In the genomic region with DNA sequence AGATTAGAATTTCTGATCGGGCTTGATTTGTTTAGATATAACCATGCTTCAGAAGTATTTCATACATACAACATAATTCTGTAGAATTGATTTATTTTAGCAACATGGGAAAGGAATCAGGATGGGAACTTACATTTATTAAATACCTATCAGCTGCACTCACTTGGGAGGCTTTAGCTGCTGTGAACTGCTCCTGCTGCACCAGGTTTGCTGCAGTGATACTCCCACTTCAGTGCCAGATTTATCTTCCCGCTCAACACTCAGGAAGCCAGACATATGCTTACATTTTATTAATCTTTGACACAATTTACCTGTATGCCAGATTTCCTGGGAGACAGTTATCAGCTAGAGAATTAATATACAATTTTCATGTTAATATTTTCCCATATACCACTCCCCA, we compare ENCODE assay signal across 33 cellular contexts.
"Had no signal": no experiment of that assay in that cellular context is flagged by ENCODE, and none has a peak within 500 bp of the region (broad histone marks: within the 10 kb centered on the region; RNA-seq: fewer than 3 reads in every experiment).

No MANE protein-coding gene starts in this region.

- H3K27ac Mint-ChIP-seq: activated naive CD4-positive, alpha-beta T cell treated with anti-CD3 and anti-CD28 coated beads for 36 hours; activated naive CD4-positive, alpha-beta T cell treated with anti-CD3 and anti-CD28 coated beads, Interleukin-2, amount 10 ng/mL, durations not matched to agents 7 days and 5 days; activated naive CD4-positive, alpha-beta T cell treated with anti-CD3 and anti-CD28 coated beads, Interleukin-2, amount 50 U/mL, for 24 hours; activated naive CD4-positive, alpha-beta T cell treated with anti-CD3 and anti-CD28 coated beads, Interleukin-2, amount 50 U/mL, for 72 hours; activated naive CD8-positive, alpha-beta T cell; activated naive CD8-positive, alpha-beta T cell treated with anti-CD3 and anti-CD28 coated beads for 36 hours; activated naive CD8-positive, alpha-beta T cell treated with anti-CD3 and anti-CD28 coated beads, Interleukin-2, amount 10 ng/mL, durations not matched to agents 7 days and 5 days; activated naive CD8-positive, alpha-beta T cell treated with anti-CD3 and anti-CD28 coated beads, Interleukin-2, amount 50 U/mL, for 24 hours; activated T-cell treated with anti-CD3 and anti-CD28 coated beads, Interleukin-2, amount 50 U/mL, for 24 hours; activated T-cell treated with anti-CD3 and anti-CD28 coated beads, Interleukin-2, amount 50 U/mL, for 72 hours; activated T-helper 1 cell treated with anti-CD3 and anti-CD28 coated beads, Interleukin-12 subunit alpha, Interleukin-12 subunit beta, Interleukin-2, Interleukin-4 antibody, amounts not matched to agents 30 ng/mL and 10 ng/mL and 1 ng/mL, durations not matched to agents 14 hours and 24 hours and 36 hours; activated T-helper 17 cell treated with anti-CD3 and anti-CD28 coated beads, Interleukin-2, amount 50 U/mL, for 72 hours; activated T-helper 2 cell treated with anti-CD3 and anti-CD28 coated beads, Interferon-gamma antibody, Interleukin-2, Interleukin-4, amounts not matched to agents 10 μg/mL and 5 μg/mL and 100 μg/mL, durations not matched to agents 14 hours and 24 hours and 36 hours; brain had no signal

- DNase-seq: activated effector memory CD4-positive, alpha-beta T cell treated with anti-CD3 and anti-CD28 coated beads, Interleukin-2, amount 50 U/mL, for 16 hours; activated effector memory CD4-positive, alpha-beta T cell treated with Interleukin-2 at 50 U/mL for 16 hours; activated gamma-delta T cell; activated gamma-delta T cell treated with Interleukin-2 at 50 U/mL for 16 hours; activated naive CD4-positive, alpha-beta T cell; activated naive CD4-positive, alpha-beta T cell treated with anti-CD3 and anti-CD28 coated beads for 36 hours; activated naive CD4-positive, alpha-beta T cell treated with anti-CD3 and anti-CD28 coated beads, Interleukin-2, amount 10 ng/mL, durations not matched to agents 7 days and 5 days; activated naive CD4-positive, alpha-beta T cell treated with anti-CD3 and anti-CD28 coated beads, Interleukin-2, amount 50 U/mL, for 16 hours; activated naive CD4-positive, alpha-beta T cell treated with Interleukin-2 at 50 U/mL for 16 hours; activated naive CD8-positive, alpha-beta T cell treated with anti-CD3 and anti-CD28 coated beads for 36 hours; activated naive CD8-positive, alpha-beta T cell treated with anti-CD3 and anti-CD28 coated beads, Interleukin-2, amount 10 ng/mL, durations not matched to agents 7 days and 5 days; activated naive CD8-positive, alpha-beta T cell treated with anti-CD3 and anti-CD28 coated beads, Interleukin-2, amount 50 U/mL, for 24 hours; activated T-cell treated with anti-CD3 and anti-CD28 coated beads, Interleukin-2, amount 50 U/mL, for 1 hour; activated T-cell treated with anti-CD3 and anti-CD28 coated beads, Interleukin-2, amount 50 U/mL, for 24 hours; activated T-cell treated with anti-CD3 and anti-CD28 coated beads, Interleukin-2, amount 50 U/mL, for 4 hours; activated T-cell treated with anti-CD3 and anti-CD28 coated beads, Interleukin-2, amount 50 U/mL, for 48 hours; activated T-cell treated with anti-CD3 and anti-CD28 coated beads, Interleukin-2, amount 50 U/mL, for 72 hours; adrenal gland; amniotic stem cell; amygdala; aorta; body of pancreas; brain microvascular endothelial cell; central memory CD4-positive, alpha-beta T cell; cerebellar nuclear complex had no signal

- H3K36me3 Mint-ChIP-seq: activated naive CD4-positive, alpha-beta T cell treated with anti-CD3 and anti-CD28 coated beads, Interleukin-2, amount 10 ng/mL, durations not matched to agents 7 days and 5 days; activated naive CD4-positive, alpha-beta T cell treated with anti-CD3 and anti-CD28 coated beads, Interleukin-2, amount 50 U/mL, for 24 hours; activated naive CD4-positive, alpha-beta T cell treated with anti-CD3 and anti-CD28 coated beads, Interleukin-2, amount 50 U/mL, for 72 hours; activated naive CD8-positive, alpha-beta T cell; activated naive CD8-positive, alpha-beta T cell treated with anti-CD3 and anti-CD28 coated beads for 36 hours; activated naive CD8-positive, alpha-beta T cell treated with anti-CD3 and anti-CD28 coated beads, Interleukin-2, amount 10 ng/mL, durations not matched to agents 7 days and 5 days; brain had no signal

- H3K4me1 Mint-ChIP-seq: activated naive CD4-positive, alpha-beta T cell treated with anti-CD3 and anti-CD28 coated beads, Interleukin-2, amount 10 ng/mL, durations not matched to agents 7 days and 5 days; activated naive CD4-positive, alpha-beta T cell treated with anti-CD3 and anti-CD28 coated beads, Interleukin-2, amount 50 U/mL, for 24 hours; activated naive CD8-positive, alpha-beta T cell treated with anti-CD3 and anti-CD28 coated beads for 36 hours; activated naive CD8-positive, alpha-beta T cell treated with anti-CD3 and anti-CD28 coated beads, Interleukin-2, amount 10 ng/mL, durations not matched to agents 7 days and 5 days; activated naive CD8-positive, alpha-beta T cell treated with anti-CD3 and anti-CD28 coated beads, Interleukin-2, amount 50 U/mL, for 24 hours; activated T-helper 17 cell treated with anti-CD3 and anti-CD28 coated beads, Interleukin-2, amount 50 U/mL, for 72 hours; brain; central memory CD8-positive, alpha-beta T cell had no signal

- H3K4me3 Mint-ChIP-seq: activated naive CD4-positive, alpha-beta T cell treated with anti-CD3 and anti-CD28 coated beads for 36 hours; activated naive CD4-positive, alpha-beta T cell treated with anti-CD3 and anti-CD28 coated beads, Interleukin-2, amount 10 ng/mL, durations not matched to agents 7 days and 5 days; activated naive CD4-positive, alpha-beta T cell treated with anti-CD3 and anti-CD28 coated beads, Interleukin-2, amount 50 U/mL, for 24 hours; activated naive CD8-positive, alpha-beta T cell; activated naive CD8-positive, alpha-beta T cell treated with anti-CD3 and anti-CD28 coated beads for 36 hours; activated naive CD8-positive, alpha-beta T cell treated with anti-CD3 and anti-CD28 coated beads, Interleukin-2, amount 10 ng/mL, durations not matched to agents 7 days and 5 days; activated naive CD8-positive, alpha-beta T cell treated with anti-CD3 and anti-CD28 coated beads, Interleukin-2, amount 50 U/mL, for 24 hours; activated T-cell treated with anti-CD3 and anti-CD28 coated beads, Interleukin-2, amount 50 U/mL, for 24 hours; activated T-cell treated with anti-CD3 and anti-CD28 coated beads, Interleukin-2, amount 50 U/mL, for 4 hours; activated T-cell treated with anti-CD3 and anti-CD28 coated beads, Interleukin-2, amount 50 U/mL, for 72 hours; activated T-helper 1 cell treated with anti-CD3 and anti-CD28 coated beads, Interleukin-12 subunit alpha, Interleukin-12 subunit beta, Interleukin-2, Interleukin-4 antibody, amounts not matched to agents 30 ng/mL and 10 ng/mL and 1 ng/mL, durations not matched to agents 14 hours and 24 hours and 36 hours; activated T-helper 17 cell treated with anti-CD3 and anti-CD28 coated beads, Interleukin-2, amount 50 U/mL, for 72 hours; brain; central memory CD8-positive, alpha-beta T cell had no signal

- H3K27me3 Mint-ChIP-seq: activated naive CD4-positive, alpha-beta T cell treated with anti-CD3 and anti-CD28 coated beads, Interleukin-2, amount 10 ng/mL, durations not matched to agents 7 days and 5 days; activated naive CD8-positive, alpha-beta T cell; activated naive CD8-positive, alpha-beta T cell treated with anti-CD3 and anti-CD28 coated beads for 36 hours; activated naive CD8-positive, alpha-beta T cell treated with anti-CD3 and anti-CD28 coated beads, Interleukin-2, amount 10 ng/mL, durations not matched to agents 7 days and 5 days; activated naive CD8-positive, alpha-beta T cell treated with anti-CD3 and anti-CD28 coated beads, Interleukin-2, amount 50 U/mL, for 24 hours; activated T-cell treated with anti-CD3 and anti-CD28 coated beads, Interleukin-2, amount 50 U/mL, for 24 hours; central memory CD8-positive, alpha-beta T cell had no signal

- H3K9me3 Mint-ChIP-seq: activated naive CD4-positive, alpha-beta T cell treated with anti-CD3 and anti-CD28 coated beads for 36 hours; activated naive CD4-positive, alpha-beta T cell treated with anti-CD3 and anti-CD28 coated beads, Interleukin-2, amount 10 ng/mL, durations not matched to agents 7 days and 5 days; activated naive CD4-positive, alpha-beta T cell treated with anti-CD3 and anti-CD28 coated beads, Interleukin-2, amount 50 U/mL, for 24 hours; activated naive CD8-positive, alpha-beta T cell treated with anti-CD3 and anti-CD28 coated beads, Interleukin-2, amount 10 ng/mL, durations not matched to agents 7 days and 5 days; activated T-cell treated with anti-CD3 and anti-CD28 coated beads, Interleukin-2, amount 50 U/mL, for 4 hours; activated T-helper 1 cell treated with anti-CD3 and anti-CD28 coated beads, Interleukin-12 subunit alpha, Interleukin-12 subunit beta, Interleukin-2, Interleukin-4 antibody, amounts not matched to agents 30 ng/mL and 10 ng/mL and 1 ng/mL, durations not matched to agents 14 hours and 24 hours and 36 hours had no signal
